ENCODE assay signal across 8 cellular contexts in the genomic region with DNA sequence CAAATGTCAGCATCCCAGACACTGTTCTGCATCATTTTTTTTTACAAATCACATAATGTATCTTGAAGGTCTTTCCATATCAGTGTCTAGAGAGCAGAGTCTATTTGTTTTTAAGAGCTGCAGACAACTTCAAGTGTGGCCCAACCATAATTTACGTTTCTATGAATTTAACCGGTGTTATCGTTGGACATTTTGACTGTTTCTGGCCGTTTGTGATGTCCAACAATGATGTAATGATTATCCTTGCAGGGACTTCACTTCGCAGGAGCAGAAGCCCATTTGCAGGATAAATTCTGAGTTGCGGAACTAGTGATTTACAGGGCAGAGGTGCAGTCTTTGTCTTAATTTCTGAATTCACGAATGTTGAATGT. TPM values are rescaled to one million over a fixed set of nuclear protein-coding genes. Genes with fewer than 3 reads are reported as not detected.
A peak's percentile ranks its signal among the peaks of the same experiment; 100 is the strongest.
DNase-seq lines count a peak whose midpoint lies in the region; TF ChIP-seq lines count a peak whose summit lies in the region.

No MANE protein-coding gene starts in this region.

- H3K4me3 ChIP-seq in GM12875 (ENCODE audit: low read depth, low read length): peak overlapping the region; percentile 56

- no peaks in the 10 kb centered on the region for H3K36me3 Mint-ChIP-seq in endothelial cell (ENCODE audit: low read depth, unreplicated experiment)
- H3K36me3 Mint-ChIP-seq in progenitor cell of endocrine pancreas (ENCODE audit: insufficient read depth): no peaks in the 10 kb centered on the region

- H3K4me3 Mint-ChIP-seq in endothelial cell (ENCODE audit: unreplicated experiment): peak overlapping the region; percentile 39
- H3K4me3 Mint-ChIP-seq in progenitor cell of endocrine pancreas (ENCODE audit: low read depth): peak overlapping the region; percentile 48

- TF ChIP-seq CTCF in GM12875 (IDR thresholded peaks at IDR 0.05; ENCODE audit: borderline replicate concordance, insufficient read depth, low read depth, low read length): no peak
- no peak for TF ChIP-seq CTCF in endothelial cell (IDR thresholded peaks at IDR 0.05; ENCODE audit: unreplicated experiment)
- TF ChIP-seq CTCF in progenitor cell of endocrine pancreas (IDR thresholded peaks at IDR 0.05; ENCODE audit: unreplicated experiment): no peak

- H3K27ac Mint-ChIP-seq in endothelial cell (ENCODE audit: unreplicated experiment) (no peak overlapping the region), progenitor cell of endocrine pancreas (no peak overlapping the region)

- DNase-seq in NAMALWA (ENCODE audit: low spot score): peak; percentile 10
- no peak for DNase-seq in endothelial cell (ENCODE audit: low spot score)
- no peak for DNase-seq in progenitor cell of endocrine pancreas (ENCODE audit: low spot score, unreplicated experiment)
- DNase-seq in SHP77 treated with DMSO at 0.1 percent for 48 hours (lab: John Stamatoyannopoulos, UW): no peak
- no peak for DNase-seq in SHP77 (lab: John Stamatoyannopoulos, UW)
- DNase-seq in NCI-H345 (lab: John Stamatoyannopoulos, UW): no peak
- no peak for DNase-seq in dedifferentiated amniotic fluid mesenchymal stem cell (ENCODE audit: extremely low spot score)

- no peaks in the 10 kb centered on the region for H3K9me3 Mint-ChIP-seq in endothelial cell (ENCODE audit: unreplicated experiment)
- no peaks in the 10 kb centered on the region for H3K9me3 Mint-ChIP-seq in progenitor cell of endocrine pancreas (ENCODE audit: low read depth)

- H3K4me1 Mint-ChIP-seq in endothelial cell (ENCODE audit: unreplicated experiment) (no peaks in the 10 kb centered on the region), progenitor cell of endocrine pancreas (ENCODE audit: low read depth) (peaks cover 4% of the 10 kb centered on the region)

- H3K27me3 Mint-ChIP-seq in endothelial cell (ENCODE audit: unreplicated experiment): peaks cover 4% of the 10 kb centered on the region
- H3K27me3 Mint-ChIP-seq in progenitor cell of endocrine pancreas: peaks cover 43% of the 10 kb centered on the region

RNA-seq across cellular contexts. Expression of gene HLF, which starts 26.9 kb away (rescaled TPM):
- total RNA-seq in endothelial cell (ENCODE audit: unreplicated experiment) (not detected), progenitor cell of endocrine pancreas (0.41 and 0.62 TPM in 2 replicates)
